Comparison of ENCODE assay signal across 8 cellular contexts in genomic region chr14:77707724-77708408, GRCh38. TPM values are rescaled to one million over a fixed set of nuclear protein-coding genes. Genes with fewer than 3 reads are reported as not detected.
A peak's percentile ranks its signal among the peaks of the same experiment; 100 is the strongest.
DNase-seq lines count a peak whose midpoint lies in the region; ATAC-seq and TF ChIP-seq lines count a peak whose summit lies in the region.

Gene ALKBH1, minus strand, starts transcription at chr14:77708023. Its CDS starts 19 bp downstream, at chr14:77708004.
Gene SLIRP, plus strand, starts transcription at chr14:77708103. Its CDS starts 9 bp downstream, at chr14:77708112.

- ATAC-seq in GM19395 (IDR thresholded peaks at IDR 0.05; ENCODE audit: unreplicated experiment) (peak; percentile 99), HG03558 (IDR thresholded peaks at IDR 0.05; ENCODE audit: extremely low read depth, unreplicated experiment) (peak; percentile 97), right lobe of liver (peak; percentile 98 to 99 (median 98))

- intact Hi-C loops in right lobe of liver (cut with DNase I) = no loop called here

- WGBS in right lobe of liver (ENCODE audit: insufficient coverage, low coverage, low lambda C conversion rate, missing lambda C conversion rate) = 0% methylated on average over 27 of the region's 49 CpGs

- H3K27me3 ChIP-seq in duodenal mucosa (ENCODE audit: control insufficient read depth in 1 of 2, insufficient read depth in 2 of 2, low read length in 2 of 2) (no peaks in the 10 kb centered on the region), right lobe of liver (no peaks in the 10 kb centered on the region)

- H3K9ac ChIP-seq in duodenal mucosa (ENCODE audit: low read depth in 1 of 2, low read length in 2 of 2) = peak within 1 kb of the TSS; percentile 78 to 86

- no peak within 1 kb of the TSS for H3K27ac ChIP-seq in duodenal mucosa (ENCODE audit: low read depth, low read length)
- H3K27ac ChIP-seq in right lobe of liver = peak within 1 kb of the TSS in 2 of 3 donors; percentile 37 to 41

- DNase-seq in CD1c-positive myeloid dendritic cell (ENCODE audit: extremely low spot score) (peak; percentile 96), NCI-H748 (lab: John Stamatoyannopoulos, UW; ENCODE audit: unreplicated experiment) (peak; percentile 87), right lobe of liver (peak; percentile 85 to 91 (median 91))
- peak; percentile 83 for DNase-seq in activated CD4-positive, alpha-beta T cell treated with anti-CD3 and anti-CD28 coated beads, Interleukin-2, amount 50 U/mL, for 4 hours
- peak; percentile 77 to 84 for DNase-seq in stimulated activated CD4-positive, alpha-beta T cell treated with anti-CD3 and anti-CD28 coated beads, Interleukin-4, amount 100 ng/mL, for 4 hours

- H3K4me3 ChIP-seq in duodenal mucosa (ENCODE audit: low read depth in 1 of 2, low read length in 2 of 2) (peak within 1 kb of the TSS; percentile 93 to 100), right lobe of liver (peak within 1 kb of the TSS; percentile 81 to 94 (median 89))

- H3K4me1 ChIP-seq in duodenal mucosa (ENCODE audit: control insufficient read depth in 1 of 2, insufficient read depth in 2 of 2, low read length in 2 of 2) = peaks cover 24 to 29% of the 10 kb centered on the region in 2 donors
- peaks cover 0 to 29% (median 13%) of the 10 kb centered on the region in 4 donors for H3K4me1 ChIP-seq in right lobe of liver

- H3K9me3 ChIP-seq in duodenal mucosa (ENCODE audit: control insufficient read depth in 1 of 2, low read length in 2 of 2) = no peaks in the 10 kb centered on the region
- H3K9me3 ChIP-seq in right lobe of liver = no peaks in the 10 kb centered on the region

- TF ChIP-seq POLR2A in right lobe of liver (IDR thresholded peaks at IDR 0.05) = peak; percentile 64

- peaks cover 15 to 37% of the 10 kb centered on the region in 2 donors for H3K36me3 ChIP-seq in duodenal mucosa (ENCODE audit: control insufficient read depth in 1 of 2, insufficient read depth in 2 of 2, low read length in 2 of 2)
- H3K36me3 ChIP-seq in right lobe of liver = peaks cover 3 to 40% (median 10%) of the 10 kb centered on the region in 4 donors

- TF ChIP-seq CTCF in right lobe of liver (IDR thresholded peaks at IDR 0.05) = no peak

RNA-seq across cellular contexts. Expression of gene ALKBH1, which starts in this region (rescaled TPM):
- 1 to 10 TPM; 4.9 to 7.1 (median 5.5) TPM for total RNA-seq in right lobe of liver

RNA-seq across cellular contexts. Expression of gene SLIRP, which starts in this region (rescaled TPM):
- total RNA-seq in right lobe of liver = 100 to 1,000 TPM in 2 of 6 experiments, 10 to 100 TPM in 4; 51.3 to 214 (median 60.6) TPM
